Comparison of ENCODE assay signal across 13 cellular contexts in genomic region chr4:123826896-123827295, GRCh38.
DNase-seq lines count a peak whose midpoint lies in the region; ATAC-seq, FAIRE-seq and TF ChIP-seq lines count a peak whose summit lies in the region.
"Had no signal": no experiment of that assay in that cellular context is flagged by ENCODE, and none has a peak within 500 bp of the region (broad histone marks: within the 10 kb centered on the region; RNA-seq: fewer than 3 reads in every experiment).

No MANE protein-coding gene starts in this region.

- H3K18ac ChIP-seq in mesenchymal stem cell (ENCODE audit: low read depth in 1 of 2, low read length in 2 of 2): peak overlapping the region; percentile 68 to 88

- TF ChIP-seq CTCF in PC-3 (conservative IDR thresholded peaks at IDR 0.05; ENCODE audit: low read depth, low read length): no peak

- no peak for FAIRE-seq in GM12891 (lab: Jason Lieb, UNC)

- no peak overlapping the region for H3K27ac ChIP-seq in PC-3 (ENCODE audit: low read length)
- no peak overlapping the region for H3K27ac ChIP-seq in mesenchymal stem cell (ENCODE audit: low read length, poor library complexity, severe bottlenecking)
- H3K27ac ChIP-seq: colonic mucosa, esophagus muscularis mucosa had no signal

- no peak overlapping the region for H2AFZ ChIP-seq in PC-3 (ENCODE audit: low read length)
- H2AFZ ChIP-seq in mesenchymal stem cell (ENCODE audit: low read depth, low read length): no peak overlapping the region

- H3F3A ChIP-seq in PC-3 (ENCODE audit: low read length, unreplicated experiment): no peaks in the 10 kb centered on the region

- POLR2A ChIA-PET in PC-3 (lab: Charles Lee; ENCODE audit: unreplicated experiment): no interaction called here

- H3K4ac ChIP-seq in mesenchymal stem cell (ENCODE audit: low read depth in 1 of 2, low read length in 2 of 2): peak overlapping the region in 1 of 2 experiments; percentile 86

- H2BK5ac ChIP-seq in mesenchymal stem cell (ENCODE audit: low read depth, low read length, poor library complexity, severe bottlenecking): no peak overlapping the region

- H4K20me1 ChIP-seq in PC-3 (ENCODE audit: low read length): no peaks in the 10 kb centered on the region

- H3K9me2 ChIP-seq in PC-3 (replicated peaks; ENCODE audit: low read length): no peaks in the 10 kb centered on the region

- no peak overlapping the region for H4K91ac ChIP-seq in mesenchymal stem cell (ENCODE audit: low read length)

- ATAC-seq in PC-3: no peak

- no peaks in the 10 kb centered on the region for H3K36me3 ChIP-seq in PC-3 (ENCODE audit: low read depth, low read length)
- no peaks in the 10 kb centered on the region for H3K36me3 ChIP-seq in mesenchymal stem cell (ENCODE audit: control insufficient read depth in 1 of 2, insufficient read depth in 2 of 2, low read depth in 1 of 2, low read length in 2 of 2)
- H3K36me3 ChIP-seq: colonic mucosa, esophagus muscularis mucosa had no signal

- H2BK12ac ChIP-seq in mesenchymal stem cell (ENCODE audit: low read length in 2 of 2): peak overlapping the region; percentile 18 to 92

- no peak overlapping the region for H3K14ac ChIP-seq in mesenchymal stem cell (ENCODE audit: low read length in 2 of 2)

- no peak overlapping the region for H3K9ac ChIP-seq in PC-3 (ENCODE audit: low read length)
- no peak overlapping the region for H3K9ac ChIP-seq in mesenchymal stem cell (ENCODE audit: low read length)

- BruUV-seq in PC-3 (replicated peaks; lab: Mats Ljungman, UMichigan): no TSS peak

- H3K4me3 ChIP-seq in PC-3 (ENCODE audit: low read length) (no peak overlapping the region), mesenchymal stem cell (ENCODE audit: insufficient read depth in 1 of 2, low read depth in 1 of 2, low read length in 2 of 2) (no peak overlapping the region)
- H3K4me3 ChIP-seq: colonic mucosa, esophagus muscularis mucosa had no signal

- peak overlapping the region; percentile 64 for H2BK120ac ChIP-seq in mesenchymal stem cell (ENCODE audit: low read depth, low read length)

- 83% methylated on average over 2 of the region's 2 CpGs for WGBS in mesenchymal stem cell

- H4K8ac ChIP-seq in mesenchymal stem cell (ENCODE audit: low read length): no peak overlapping the region

- no peaks in the 10 kb centered on the region for H3K9me3 ChIP-seq in PC-3 (ENCODE audit: low read length)
- H3K9me3 ChIP-seq in mesenchymal stem cell (ENCODE audit: control insufficient read depth, low read length): no peaks in the 10 kb centered on the region
- H3K9me3 ChIP-seq: colonic mucosa, esophagus muscularis mucosa had no signal

- intact Hi-C loops in PC-3 (cut with micrococcal nuclease): no loop called here

- no peaks in the 10 kb centered on the region for H3K79me1 ChIP-seq in mesenchymal stem cell (replicated peaks; ENCODE audit: low read length, poor library complexity, severe bottlenecking)

- H2BK15ac ChIP-seq in mesenchymal stem cell (ENCODE audit: low read depth, poor library complexity, severe bottlenecking): no peak overlapping the region

- no peaks in the 10 kb centered on the region for H3K27me3 ChIP-seq in PC-3 (ENCODE audit: low read length)
- H3K27me3 ChIP-seq in mesenchymal stem cell (ENCODE audit: control insufficient read depth in 1 of 2, insufficient read depth in 1 of 2, low read length in 2 of 2): no peaks in the 10 kb centered on the region
- H3K27me3 ChIP-seq: colonic mucosa, esophagus muscularis mucosa had no signal

- no peak overlapping the region for H3K23ac ChIP-seq in mesenchymal stem cell (ENCODE audit: low read length in 2 of 2)

- peaks cover 12% of the 10 kb centered on the region for H3K4me1 ChIP-seq in PC-3 (ENCODE audit: insufficient read depth, low read length)
- H3K4me1 ChIP-seq in mesenchymal stem cell (ENCODE audit: control insufficient read depth, insufficient read depth, low read depth, low read length): peaks cover 1% of the 10 kb centered on the region
- H3K4me1 ChIP-seq: colonic mucosa had no signal

- H3K4me2 ChIP-seq in PC-3 (ENCODE audit: low read length): no peak overlapping the region
- H3K4me2 ChIP-seq in mesenchymal stem cell (ENCODE audit: low read length, poor library complexity, severe bottlenecking): no peak overlapping the region

- CTCF ChIA-PET in PC-3 (lab: Charles Lee): no interaction called here

- TF ChIP-seq POLR2A in GM12891 (IDR thresholded peaks at IDR 0.05; ENCODE audit: low read depth, low read length): no peak

- no peak overlapping the region for H2AK5ac ChIP-seq in mesenchymal stem cell (ENCODE audit: low read length, severe bottlenecking)

- H3K79me2 ChIP-seq in PC-3 (ENCODE audit: low read length): no peaks in the 10 kb centered on the region

- DNase-seq in EH (ENCODE audit: low read depth) (peak; percentile 86), PC-3 (peak; percentile 65), dermis microvascular lymphatic vessel endothelial cell (ENCODE audit: low read depth in 2 of 2) (peak; percentile 37 to 68), mesenchymal stem cell (peak; percentile 49), GM12891 (ENCODE audit: insufficient read length, low spot score) (no peak), GM19238 (ENCODE audit: insufficient read length, low spot score) (no peak), AG08396 (ENCODE audit: low spot score) (no peak)
- no peak for DNase-seq in activated CD4-positive, alpha-beta T cell treated with anti-CD3 and anti-CD28 coated beads for 48 hours
- DNase-seq: activated naive CD8-positive, alpha-beta T cell treated with anti-CD3 and anti-CD28 coated beads for 36 hours; AML-193; colonic mucosa; NCI-H1930 had no signal

TF ChIP-seq in GM12891, 5 proteins besides CTCF, POLR2A, EP300 and RAD21:
- no peak for TF ChIP-seq POU2F2 (IDR thresholded peaks at IDR 0.05; ENCODE audit: low read depth, low read length)

Comparison
In these comparisons a context has a peak if more than half of its experiments do, and no peak if none do; other contexts are left out.
1. DNase-seq: peak in EH (single experiment), PC-3 (single experiment), dermis microvascular lymphatic vessel endothelial cell (2 of 2) and mesenchymal stem cell (single experiment); none in activated CD4-positive, alpha-beta T cell treated with anti-CD3 and anti-CD28 coated beads for 48 hours (single experiment), GM12891 (single experiment), GM19238 (single experiment) and AG08396 (single experiment).